ENCODE assay signal across 1 cellular context in genomic region chr16:89525146-89525913, GRCh38.
TF ChIP-seq lines count a peak whose summit lies in the region.

No MANE protein-coding gene starts in this region.

TF ChIP-seq in H1, 55 proteins besides CTCF, POLR2A, EP300 and RAD21:
- TF ChIP-seq SIN3A (conservative IDR thresholded peaks at IDR 0.05 in 1 of 2, IDR thresholded peaks at IDR 0.05 in 1 of 2; ENCODE audit: low read depth in 1 of 2, low read length in 2 of 2): no peak
- TF ChIP-seq NANOG (IDR thresholded peaks at IDR 0.05; ENCODE audit: insufficient read depth, low read depth, low read length, poor library complexity, severe bottlenecking): no peak
- TF ChIP-seq SRF (IDR thresholded peaks at IDR 0.05; ENCODE audit: low read depth, low read length): no peak
- TF ChIP-seq JUN (IDR thresholded peaks at IDR 0.05; ENCODE audit: low read depth, low read length): no peak
- TF ChIP-seq RFX5 (IDR thresholded peaks at IDR 0.05; ENCODE audit: borderline replicate concordance, low read depth, low read length): no peak
